In the genomic region with DNA sequence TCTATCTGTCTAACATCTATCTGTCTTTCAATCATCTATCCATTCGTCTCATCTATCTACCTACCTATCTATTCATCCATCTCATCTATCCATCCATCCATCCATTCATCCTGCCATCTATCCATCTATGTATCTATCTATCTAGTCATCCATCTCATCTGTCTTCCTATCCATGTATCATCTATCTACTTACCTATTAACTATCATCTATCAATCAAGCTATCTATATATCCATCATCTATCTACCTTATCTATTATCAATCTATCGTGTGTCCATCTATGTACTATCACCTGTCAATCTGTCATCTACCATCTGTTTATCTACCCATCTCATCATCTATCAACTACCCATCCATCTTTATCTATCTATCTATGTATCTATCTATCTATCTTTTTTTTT, we compare ENCODE assay signal across 2 cellular contexts.
TF ChIP-seq lines count a peak whose summit lies in the region.

No MANE protein-coding gene starts in this region.

TF ChIP-seq in HEK293T, 16 proteins besides CTCF, POLR2A, EP300 and RAD21 (continued from another document):
- TF ChIP-seq, protein P1, sequence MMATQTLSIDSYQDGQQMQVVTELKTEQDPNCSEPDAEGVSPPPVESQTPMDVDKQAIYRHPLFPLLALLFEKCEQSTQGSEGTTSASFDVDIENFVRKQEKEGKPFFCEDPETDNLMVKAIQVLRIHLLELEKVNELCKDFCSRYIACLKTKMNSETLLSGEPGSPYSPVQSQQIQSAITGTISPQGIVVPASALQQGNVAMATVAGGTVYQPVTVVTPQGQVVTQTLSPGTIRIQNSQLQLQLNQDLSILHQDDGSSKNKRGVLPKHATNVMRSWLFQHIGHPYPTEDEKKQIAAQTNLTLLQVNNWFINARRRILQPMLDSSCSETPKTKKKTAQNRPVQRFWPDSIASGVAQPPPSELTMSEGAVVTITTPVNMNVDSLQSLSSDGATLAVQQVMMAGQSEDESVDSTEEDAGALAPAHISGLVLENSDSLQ (IDR thresholded peaks at IDR 0.05) = peak; percentile 65

TF ChIP-seq in H1, 55 proteins besides CTCF, POLR2A, EP300 and RAD21 (continued from another document):
- TF ChIP-seq KDM4A (IDR thresholded peaks at IDR 0.05; ENCODE audit: low read depth, low read length, severe bottlenecking) = no peak
- no peak for TF ChIP-seq TEAD4 (IDR thresholded peaks at IDR 0.05; ENCODE audit: low read depth, low read length)
- no peak for TF ChIP-seq TAF1 (IDR thresholded peaks at IDR 0.05; ENCODE audit: low read depth, low read length)
- no peak for TF ChIP-seq PHF8 (conservative IDR thresholded peaks at IDR 0.05; ENCODE audit: low read depth, low read length)
- TF ChIP-seq, protein P2, sequence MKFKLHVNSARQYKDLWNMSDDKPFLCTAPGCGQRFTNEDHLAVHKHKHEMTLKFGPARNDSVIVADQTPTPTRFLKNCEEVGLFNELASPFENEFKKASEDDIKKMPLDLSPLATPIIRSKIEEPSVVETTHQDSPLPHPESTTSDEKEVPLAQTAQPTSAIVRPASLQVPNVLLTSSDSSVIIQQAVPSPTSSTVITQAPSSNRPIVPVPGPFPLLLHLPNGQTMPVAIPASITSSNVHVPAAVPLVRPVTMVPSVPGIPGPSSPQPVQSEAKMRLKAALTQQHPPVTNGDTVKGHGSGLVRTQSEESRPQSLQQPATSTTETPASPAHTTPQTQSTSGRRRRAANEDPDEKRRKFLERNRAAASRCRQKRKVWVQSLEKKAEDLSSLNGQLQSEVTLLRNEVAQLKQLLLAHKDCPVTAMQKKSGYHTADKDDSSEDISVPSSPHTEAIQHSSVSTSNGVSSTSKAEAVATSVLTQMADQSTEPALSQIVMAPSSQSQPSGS (IDR thresholded peaks at IDR 0.05; ENCODE audit: low read length) = no peak
- TF ChIP-seq RBBP5 (IDR thresholded peaks at IDR 0.05; ENCODE audit: borderline replicate concordance, low read depth, low read length) = no peak
- TF ChIP-seq GTF2F1 (IDR thresholded peaks at IDR 0.05; ENCODE audit: borderline replicate concordance, low read depth, low read length) = no peak
